In the genomic region with DNA sequence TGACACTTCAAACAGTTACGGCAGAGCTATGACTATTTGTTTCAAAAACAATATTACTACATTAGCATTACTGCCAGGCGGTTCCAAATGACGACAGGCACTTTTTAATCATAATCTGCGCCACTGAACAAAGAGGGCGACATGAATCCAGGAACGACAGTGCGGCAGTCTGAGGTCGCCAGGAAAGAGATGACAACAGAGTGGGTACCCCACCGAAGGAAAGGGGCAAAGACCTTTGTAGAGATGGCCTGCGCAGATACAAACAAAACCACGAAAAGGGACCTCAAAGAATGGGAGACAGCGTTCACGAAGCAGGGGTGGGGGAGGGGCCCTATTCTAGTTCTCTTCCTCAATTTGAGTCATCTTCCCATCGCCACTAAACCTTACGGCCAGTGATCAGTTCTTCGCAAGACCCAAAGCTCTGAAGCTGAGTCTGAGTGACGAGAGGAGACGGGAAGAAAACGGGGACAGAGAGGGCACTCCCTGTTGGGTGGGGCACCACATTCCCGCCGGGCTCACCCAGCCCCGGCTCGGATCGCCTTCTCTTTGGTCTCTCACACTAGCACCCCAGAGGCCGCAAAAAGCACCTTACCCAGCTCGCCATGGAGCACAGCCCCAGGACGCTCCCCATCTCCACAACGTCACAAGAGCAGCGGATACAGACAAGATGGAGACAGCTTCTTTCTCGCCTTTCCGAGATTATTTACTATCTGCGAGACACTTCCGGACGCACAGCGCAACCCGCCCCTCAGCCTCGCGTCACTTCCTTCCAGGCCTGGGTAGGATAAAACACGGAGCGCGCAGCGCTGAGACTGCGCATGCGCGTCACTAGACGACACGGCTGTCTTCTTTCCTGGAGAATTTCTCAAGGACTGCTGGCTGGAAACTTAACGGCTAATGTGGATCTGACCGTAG, we compare ENCODE assay signal across 8 cellular contexts. TPM values are rescaled to one million over a fixed set of nuclear protein-coding genes. Genes with fewer than 3 reads are reported as not detected.
A peak's percentile ranks its signal among the peaks of the same experiment; 100 is the strongest.
DNase-seq lines count a peak whose midpoint lies in the region; ATAC-seq lines count a peak whose summit lies in the region.

A gene (minus strand): TSS at position 701 of the 915 bp plus-strand sequence. CDS start 70 bp downstream, at position 631.

- no peaks in the 10 kb centered on the region for H3K27me3 Mint-ChIP-seq in dendritic cell treated with granulocyte-macrophage colony-stimulating factor and Interleukin-4, amounts not matched to agents 40 ng/mL and 50 ng/mL, for 4 days

- H3K4me3 Mint-ChIP-seq in dendritic cell treated with granulocyte-macrophage colony-stimulating factor and Interleukin-4, amounts not matched to agents 40 ng/mL and 50 ng/mL, for 4 days: peak within 1 kb of the TSS; percentile 89

- H3K36me3 Mint-ChIP-seq in dendritic cell treated with granulocyte-macrophage colony-stimulating factor and Interleukin-4, amounts not matched to agents 40 ng/mL and 50 ng/mL, for 4 days (ENCODE audit: low read depth): peaks cover 42% of the 10 kb centered on the region

- H3K9me3 Mint-ChIP-seq in dendritic cell treated with granulocyte-macrophage colony-stimulating factor and Interleukin-4, amounts not matched to agents 40 ng/mL and 50 ng/mL, for 4 days: no peaks in the 10 kb centered on the region

- ATAC-seq in GM19372 (IDR thresholded peaks at IDR 0.05; ENCODE audit: low read depth, unreplicated experiment): peak; percentile 99
- peak; percentile 98 for ATAC-seq in HG03558 (IDR thresholded peaks at IDR 0.05; ENCODE audit: extremely low read depth, unreplicated experiment)
- ATAC-seq in left lobe of liver: peak; percentile 98

- DNase-seq in C1 segment of cervical spinal cord (lab: John Stamatoyannopoulos, UW): peak; percentile 57 to 95 (median 91)
- DNase-seq in NCI-H748 treated with DMSO at 0.1 percent for 48 hours (lab: John Stamatoyannopoulos, UW): peak; percentile 86
- DNase-seq in activated CD4-positive, alpha-beta T cell treated with anti-CD3 and anti-CD28 coated beads, Interleukin-2, amount 50 U/mL, for 24 hours (ENCODE audit: low read depth in 1 of 2, low spot score in 1 of 2): peak; percentile 81 to 88
- DNase-seq in left lobe of liver (ENCODE audit: low spot score): peak; percentile 95
- peak; percentile 90 for DNase-seq in stimulated activated CD4-positive, alpha-beta T cell treated with anti-CD3 and anti-CD28 coated beads, Interleukin-2, amount 100 ng/mL, for 4 hours (ENCODE audit: low read depth)

- H3K4me1 Mint-ChIP-seq in dendritic cell treated with granulocyte-macrophage colony-stimulating factor and Interleukin-4, amounts not matched to agents 40 ng/mL and 50 ng/mL, for 4 days (ENCODE audit: low read depth): peaks cover 31% of the 10 kb centered on the region

- peak within 1 kb of the TSS; percentile 96 for H3K27ac Mint-ChIP-seq in dendritic cell treated with granulocyte-macrophage colony-stimulating factor and Interleukin-4, amounts not matched to agents 40 ng/mL and 50 ng/mL, for 4 days

- intact Hi-C loops in dendritic cell treated with granulocyte-macrophage colony-stimulating factor and Interleukin-4, amounts not matched to agents 40 ng/mL and 50 ng/mL, for 4 days (cut with micrococcal nuclease): loop anchor here (1.0 to 5.0 kb wide), 3 partner anchors 72 to 316 kb away; a partner anchor contains a TSS

RNA-seq across cellular contexts. Expression of the gene that starts here (rescaled TPM):
- total RNA-seq in left lobe of liver: 87.4 TPM

Comparison
In these comparisons a context has a peak if more than half of its experiments do, and no peak if none do; other contexts are left out.
1. Peak in every context shown above with its lines: DNase-seq and ATAC-seq.